ENCODE assay signal across 8 cellular contexts in genomic region chr5:142426129-142426641, GRCh38.
DNase-seq lines count a peak whose midpoint lies in the region; ATAC-seq and TF ChIP-seq lines count a peak whose summit lies in the region.

No MANE protein-coding gene starts in this region.

- H3K4me3 ChIP-seq in SJSA1: peak overlapping the region; percentile 11; the same call in 1 of the 2 replicates
- no peak overlapping the region for H3K4me3 ChIP-seq in neural cell (ENCODE audit: low read length)

- no peaks in the 10 kb centered on the region for H3F3A ChIP-seq in neural cell (ENCODE audit: insufficient read depth, low read length, poor library complexity, severe bottlenecking)

- peak; percentile 64 for TF ChIP-seq EP300 in neural cell (conservative IDR thresholded peaks at IDR 0.05; ENCODE audit: poor library complexity, severe bottlenecking)

- no peak overlapping the region for H3K9ac ChIP-seq in neural cell (ENCODE audit: low read length)

- H3K4me1 ChIP-seq in SJSA1 (replicated peaks): peaks cover 52% of the 10 kb centered on the region

- ATAC-seq in HG03045 (IDR thresholded peaks at IDR 0.05; ENCODE audit: unreplicated experiment) (no peak), GM21723 (IDR thresholded peaks at IDR 0.05; ENCODE audit: unreplicated experiment) (no peak), GM19328 (IDR thresholded peaks at IDR 0.05; ENCODE audit: unreplicated experiment) (no peak)

- H3K9me2 ChIP-seq in neural cell (ENCODE audit: insufficient read depth, low read length): no peaks in the 10 kb centered on the region

- no peak for TF ChIP-seq RAD21 in neural cell (conservative IDR thresholded peaks at IDR 0.05)

- H2AFZ ChIP-seq in neural cell (ENCODE audit: low read depth, low read length): no peak overlapping the region

- TF ChIP-seq CTCF in neural cell (IDR thresholded peaks at IDR 0.05; ENCODE audit: poor library complexity, severe bottlenecking): no peak

- H4K20me1 ChIP-seq in neural cell (ENCODE audit: insufficient read depth): no peaks in the 10 kb centered on the region

- peak; percentile 75 for DNase-seq in Daoy (ENCODE audit: low read depth)
- peak; percentile 91 to 93 for DNase-seq in SJSA1 (ENCODE audit: low read depth in 1 of 2, low spot score in 2 of 2)
- peak; percentile 76 for DNase-seq in cerebellum (ENCODE audit: low spot score)
- no peak for DNase-seq in UCSD-AML1 (lab: John Stamatoyannopoulos, UW; ENCODE audit: unreplicated experiment)

- H3K9me3 ChIP-seq in SJSA1 (replicated peaks) (no peaks in the 10 kb centered on the region), neural cell (ENCODE audit: low read length) (no peaks in the 10 kb centered on the region)

- H3K79me2 ChIP-seq in neural cell (replicated peaks; ENCODE audit: insufficient read depth, low read length): no peaks in the 10 kb centered on the region

- H3K27me3 ChIP-seq in SJSA1 (replicated peaks): no peaks in the 10 kb centered on the region
- H3K27me3 ChIP-seq in neural cell (ENCODE audit: insufficient read depth, low read depth, low read length): no peaks in the 10 kb centered on the region

- no peak overlapping the region for H3K4me2 ChIP-seq in neural cell (ENCODE audit: low read length)

- H3K27ac ChIP-seq in SJSA1 (peak overlapping the region; percentile 82), neural cell (ENCODE audit: low read length) (no peak overlapping the region)

- H3K36me3 ChIP-seq in SJSA1: no peaks in the 10 kb centered on the region
- no peaks in the 10 kb centered on the region for H3K36me3 ChIP-seq in neural cell (ENCODE audit: insufficient read depth, low read length)

TF ChIP-seq in neural cell, 6 proteins besides CTCF, POLR2A, EP300 and RAD21:
- TF ChIP-seq POLR2AphosphoS5 (IDR thresholded peaks at IDR 0.05) (peak; percentile 57), SMC3 (conservative IDR thresholded peaks at IDR 0.05; ENCODE audit: poor library complexity) (no peak), MXI1 (conservative IDR thresholded peaks at IDR 0.05; ENCODE audit: poor library complexity, severe bottlenecking) (no peak), REST (IDR thresholded peaks at IDR 0.05; ENCODE audit: borderline replicate concordance) (no peak), TAF1 (IDR thresholded peaks at IDR 0.05; ENCODE audit: low read depth) (no peak), EZH2 (IDR thresholded peaks at IDR 0.05; ENCODE audit: borderline replicate concordance, insufficient read depth, low read length, poor library complexity, severe bottlenecking) (no peak)
